16 cellular contexts compared by ENCODE assay signal in the genomic region with DNA sequence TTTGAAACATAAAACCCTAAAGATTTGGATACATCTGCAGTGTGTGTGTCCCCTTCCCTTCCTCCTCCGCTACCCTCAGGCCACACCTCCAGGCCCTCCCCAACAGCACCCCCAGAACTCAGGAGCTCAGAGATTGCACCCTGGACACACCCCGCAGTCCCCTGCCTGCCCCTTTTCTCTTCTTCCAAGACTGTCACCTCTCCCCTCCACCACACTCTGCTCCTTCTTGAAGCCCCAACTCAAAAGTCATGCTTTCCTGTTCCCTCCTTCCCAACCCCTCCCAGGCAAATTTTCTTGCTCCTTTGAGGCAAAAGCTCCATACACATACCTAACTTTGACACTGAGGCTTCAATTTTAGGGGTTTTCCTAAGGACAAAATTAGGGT.
A peak's percentile ranks its signal among the peaks of the same experiment; 100 is the strongest.
DNase-seq lines count a peak whose midpoint lies in the region; ATAC-seq and TF ChIP-seq lines count a peak whose summit lies in the region.
"Had no signal": no experiment of that assay in that cellular context is flagged by ENCODE, and none has a peak within 500 bp of the region (broad histone marks: within the 10 kb centered on the region; RNA-seq: fewer than 3 reads in every experiment).

No MANE protein-coding gene starts in this region.

- no peak overlapping the region for H2BK5ac ChIP-seq in trophoblast cell (ENCODE audit: low read depth, low read length, poor library complexity)

- H3K27ac Mint-ChIP-seq in endodermal cell: peak overlapping the region; percentile 54
- H3K27ac Mint-ChIP-seq: CD8-positive, alpha-beta T cell; H9 had no signal

- no peaks in the 10 kb centered on the region for H4K20me1 ChIP-seq in Loucy (ENCODE audit: insufficient read depth, low read length, poor library complexity, severe bottlenecking)

- H3K4me2 ChIP-seq in Loucy (ENCODE audit: low read depth, low read length, poor library complexity, severe bottlenecking) (peak overlapping the region; percentile 23), trophoblast cell (ENCODE audit: low read length) (no peak overlapping the region)
- H3K4me2 ChIP-seq: A549 had no signal

- TF ChIP-seq CTCF in GM12865 (IDR thresholded peaks at IDR 0.05; ENCODE audit: insufficient read depth, low read depth, low read length, missing control alignments) (no peak), Loucy (conservative IDR thresholded peaks at IDR 0.05; ENCODE audit: low read length) (no peak), endodermal cell (conservative IDR thresholded peaks at IDR 0.05) (no peak)

- H3K23ac ChIP-seq in trophoblast cell (ENCODE audit: low read length): no peak overlapping the region

- H2BK120ac ChIP-seq in trophoblast cell (ENCODE audit: insufficient read depth, low read length, poor library complexity): peak overlapping the region; percentile 2

- H3K79me2 ChIP-seq in Loucy (ENCODE audit: insufficient read depth, low read length) (peaks cover 53% of the 10 kb centered on the region), trophoblast cell (ENCODE audit: control insufficient read depth, insufficient read depth, low read length, poor library complexity) (no peaks in the 10 kb centered on the region)

- H3K27me3 Mint-ChIP-seq in endodermal cell (ENCODE audit: insufficient read depth): no peaks in the 10 kb centered on the region

- H3K4me1 ChIP-seq in Loucy (ENCODE audit: insufficient read depth, low read length, poor library complexity, severe bottlenecking) (peaks cover 82% of the 10 kb centered on the region), endodermal cell (ENCODE audit: control insufficient read depth, insufficient read depth, low read length) (no peaks in the 10 kb centered on the region), trophoblast cell (ENCODE audit: control insufficient read depth in 1 of 2, insufficient read depth in 2 of 2, low read length in 2 of 2) (peaks cover 14 to 19% of the 10 kb centered on the region in 2 experiments)
- H3K4me1 ChIP-seq: A549, BE2C had no signal

- WGBS in endodermal cell (ENCODE audit: insufficient coverage in 1 of 2, insufficient read length in 1 of 2), 2 experiments: 80 to 96% methylated on average over 1 to 2 of the region's 2 CpGs
- no CpG with 5 or more reads among the region's 2 CpGs for WGBS in trophoblast cell (ENCODE audit: extremely low coverage, insufficient coverage, insufficient read length)

- no peaks in the 10 kb centered on the region for H3K27me3 ChIP-seq in Loucy (ENCODE audit: insufficient read depth, low read length, poor library complexity, severe bottlenecking)
- no peaks in the 10 kb centered on the region for H3K27me3 ChIP-seq in endodermal cell (ENCODE audit: control insufficient read depth, insufficient read depth, low read length, poor library complexity, severe bottlenecking)
- no peaks in the 10 kb centered on the region for H3K27me3 ChIP-seq in trophoblast cell (ENCODE audit: insufficient read depth, low read length)
- H3K27me3 ChIP-seq: BE2C had no signal

- no peak overlapping the region for H3K4me3 Mint-ChIP-seq in endodermal cell
- H3K4me3 Mint-ChIP-seq: CD14-positive monocyte; CD8-positive, alpha-beta T cell; H9 had no signal

- H2BK12ac ChIP-seq in trophoblast cell (ENCODE audit: low read length): peak overlapping the region; percentile 41

- peaks cover 12% of the 10 kb centered on the region for H3K79me1 ChIP-seq in trophoblast cell (ENCODE audit: low read length)

- H3K4me1 Mint-ChIP-seq in endodermal cell: peaks cover 21% of the 10 kb centered on the region

- H2AK5ac ChIP-seq in trophoblast cell (ENCODE audit: low read length): no peak overlapping the region

- no peak overlapping the region for H3K14ac ChIP-seq in trophoblast cell (ENCODE audit: low read length)

- H3K4ac ChIP-seq in trophoblast cell (ENCODE audit: low read depth, low read length): no peak overlapping the region

- H2AFZ ChIP-seq in Loucy (ENCODE audit: low read length): no peak overlapping the region
- H2AFZ ChIP-seq in trophoblast cell (ENCODE audit: insufficient read depth, low read length, poor library complexity): no peak overlapping the region
- H2AFZ ChIP-seq: GM23248 had no signal

- no peaks in the 10 kb centered on the region for H3F3A ChIP-seq in Loucy (ENCODE audit: low read depth)

- H3K36me3 Mint-ChIP-seq in endodermal cell (ENCODE audit: low read depth): peaks cover 2% of the 10 kb centered on the region
- H3K36me3 Mint-ChIP-seq: CD8-positive, alpha-beta T cell had no signal

- H3K9me2 ChIP-seq in Loucy (replicated peaks; ENCODE audit: low read depth, low read length): no peaks in the 10 kb centered on the region

- peak overlapping the region; percentile 1 for H4K91ac ChIP-seq in trophoblast cell (ENCODE audit: low read depth, low read length)

- no peak overlapping the region for H3K18ac ChIP-seq in trophoblast cell (ENCODE audit: low read length)

- peaks cover 8% of the 10 kb centered on the region for H3K9me3 Mint-ChIP-seq in endodermal cell
- H3K9me3 Mint-ChIP-seq: CD8-positive, alpha-beta T cell; H9 had no signal

- H3K4me3 ChIP-seq in GM12865 (ENCODE audit: low read depth, low read length): peak overlapping the region; percentile 40
- H3K4me3 ChIP-seq in Loucy (ENCODE audit: low read length, poor library complexity, severe bottlenecking): no peak overlapping the region
- peak overlapping the region; percentile 33 for H3K4me3 ChIP-seq in endodermal cell (ENCODE audit: low read length)
- no peak overlapping the region for H3K4me3 ChIP-seq in trophoblast cell (ENCODE audit: low read depth, low read length)
- H3K4me3 ChIP-seq: A549, GM23248, K562 had no signal

- no peak overlapping the region for H3K27ac ChIP-seq in endodermal cell (ENCODE audit: low read depth, low read length)
- H3K27ac ChIP-seq in trophoblast cell (ENCODE audit: low read depth, low read length): no peak overlapping the region
- H3K27ac ChIP-seq: A549, GM23248 had no signal

- no peak overlapping the region for H4K8ac ChIP-seq in trophoblast cell (ENCODE audit: low read depth, low read length)

- H3K36me3 ChIP-seq in Loucy (ENCODE audit: insufficient read depth, low read length): no peaks in the 10 kb centered on the region
- H3K36me3 ChIP-seq in endodermal cell (ENCODE audit: control insufficient read depth, insufficient read depth, low read length): no peaks in the 10 kb centered on the region
- no peaks in the 10 kb centered on the region for H3K36me3 ChIP-seq in trophoblast cell (ENCODE audit: control insufficient read depth in 1 of 2, insufficient read depth in 2 of 2, low read length in 2 of 2)
- H3K36me3 ChIP-seq: BE2C had no signal

- no peak overlapping the region for H4K12ac ChIP-seq in trophoblast cell (ENCODE audit: low read depth, low read length)

- ATAC-seq in GM19395 (IDR thresholded peaks at IDR 0.05; ENCODE audit: unreplicated experiment) (no peak), GM19452 (IDR thresholded peaks at IDR 0.05; ENCODE audit: unreplicated experiment) (no peak)
- ATAC-seq: A549; CD8-positive, alpha-beta T cell; K562 had no signal

- H3K9ac ChIP-seq in Loucy (ENCODE audit: low read depth, low read length, poor library complexity, severe bottlenecking) (peak overlapping the region; percentile 50), endodermal cell (ENCODE audit: extremely low read depth, low read length, poor library complexity, severe bottlenecking) (no peak overlapping the region), trophoblast cell (ENCODE audit: low read length) (no peak overlapping the region)
- H3K9ac ChIP-seq: GM23248 had no signal

- DNase-seq in GM12865 (ENCODE audit: low read depth) (peak; percentile 43), endodermal cell (no peak), trophoblast cell (no peak), EL (no peak), DMS 273 treated with DMSO at 0.1 percent for 48 hours (lab: John Stamatoyannopoulos, UW) (no peak)
- DNase-seq: BE2C; CD8-positive, alpha-beta T cell; GM23248; H9; Karpas-422 had no signal

- H3K9me3 ChIP-seq in Loucy (ENCODE audit: insufficient read depth, low read depth, low read length) (no peaks in the 10 kb centered on the region), endodermal cell (ENCODE audit: control insufficient read depth, low read length) (no peaks in the 10 kb centered on the region), trophoblast cell (ENCODE audit: insufficient read depth, low read depth, low read length) (peaks cover under 1% of the 10 kb centered on the region)
- H3K9me3 ChIP-seq: A549, BE2C had no signal

Comparison
In these comparisons a context has a peak if more than half of its experiments do, and no peak if none do; other contexts are left out.
1. H3K4me3 ChIP-seq: peak in GM12865 (single experiment) and endodermal cell (single experiment); none in Loucy (single experiment) and trophoblast cell (single experiment).